ENCODE assay signal across 8 cellular contexts in the genomic region with DNA sequence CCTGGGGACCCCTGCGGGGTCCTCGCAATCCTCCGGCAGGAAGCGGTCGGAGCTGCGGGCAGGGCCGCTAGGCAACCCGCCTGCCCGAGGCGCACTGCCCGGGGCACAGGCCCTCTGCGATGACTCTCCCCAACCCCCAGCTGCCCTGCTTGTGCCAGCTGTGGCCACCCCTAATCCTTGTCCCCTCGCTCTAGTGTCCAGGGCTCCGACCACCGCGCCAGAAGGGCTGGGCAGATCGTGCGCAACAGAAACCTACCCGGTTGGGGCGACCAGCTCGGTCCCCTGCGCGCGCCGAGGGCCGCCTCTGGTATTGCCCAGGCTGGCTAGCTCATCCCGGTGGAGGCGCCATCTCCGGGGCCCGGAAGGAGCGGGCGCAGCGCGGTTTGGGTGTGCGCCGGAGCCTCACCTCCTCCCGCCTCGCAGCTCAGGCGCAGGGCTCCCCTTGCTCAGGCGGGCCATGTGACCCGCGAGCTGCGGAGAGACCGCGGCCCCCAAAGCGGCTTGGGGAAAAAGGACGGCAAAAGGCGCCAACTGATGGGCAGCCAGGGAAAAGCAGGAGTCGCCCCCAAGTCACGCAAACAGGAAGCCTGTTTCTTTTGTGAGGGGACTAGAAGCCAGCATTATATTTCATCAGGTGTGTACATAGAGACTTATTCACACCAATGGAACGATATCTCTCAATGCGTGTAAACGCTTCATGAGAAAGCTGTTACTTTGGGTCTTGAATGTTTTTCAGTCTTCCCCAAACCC. TPM values are rescaled to one million over a fixed set of nuclear protein-coding genes. Genes with fewer than 3 reads are reported as not detected.
DNase-seq lines count a peak whose midpoint lies in the region; ATAC-seq and TF ChIP-seq lines count a peak whose summit lies in the region.

No MANE protein-coding gene starts in this region.

- no peak for ATAC-seq in T-cell (replicated peaks in 1 of 4)
- no peak for ATAC-seq in PC-3

- peak overlapping the region; percentile 3 for H3K14ac ChIP-seq in neuronal stem cell (ENCODE audit: low read length)

- no CpG with 5 or more reads among the region's 53 CpGs for WGBS in neuronal stem cell (ENCODE audit: extremely low coverage in 2 of 2, insufficient read length in 2 of 2, insufficient replicate concordance in 1 of 2), 2 donors

- TF ChIP-seq CTCF in PC-3 (conservative IDR thresholded peaks at IDR 0.05; ENCODE audit: low read depth, low read length), result no peak

- H3K27ac Mint-ChIP-seq in activated naive CD8-positive, alpha-beta T cell, result no peak overlapping the region
- no peak overlapping the region for H3K27ac Mint-ChIP-seq in T-cell
- H3K27ac Mint-ChIP-seq in CD8-positive, alpha-beta memory T cell, result no peak overlapping the region

- peak overlapping the region; percentile 69 for H2BK12ac ChIP-seq in neuronal stem cell (ENCODE audit: low read length)

- no peaks in the 10 kb centered on the region for H4K20me1 ChIP-seq in PC-3 (ENCODE audit: low read length)

- peak overlapping the region; percentile 98 for H4K8ac ChIP-seq in neuronal stem cell (ENCODE audit: low read depth, low read length)

- H3K9ac ChIP-seq in neuronal stem cell (ENCODE audit: low read depth, low read length, poor library complexity) (peak overlapping the region; percentile 92), PC-3 (ENCODE audit: low read length) (no peak overlapping the region)

- no peaks in the 10 kb centered on the region for H3K9me3 Mint-ChIP-seq in activated naive CD8-positive, alpha-beta T cell (ENCODE audit: low read depth)
- peaks cover 0 to 4% (median 0%) of the 10 kb centered on the region in 3 donors for H3K9me3 Mint-ChIP-seq in T-cell
- H3K9me3 Mint-ChIP-seq in CD8-positive, alpha-beta memory T cell, result peaks cover 0 to 2% (median 0%) of the 10 kb centered on the region in 5 donors

- H3K4me2 ChIP-seq in neuronal stem cell (ENCODE audit: insufficient read depth, low read length, poor library complexity, severe bottlenecking) (peak overlapping the region; percentile 97), PC-3 (ENCODE audit: low read length) (no peak overlapping the region)

- H2BK15ac ChIP-seq in neuronal stem cell (ENCODE audit: low read length), result peak overlapping the region; percentile 25

- H2BK5ac ChIP-seq in neuronal stem cell (ENCODE audit: low read length), result no peak overlapping the region

- no peak overlapping the region for H3K4ac ChIP-seq in neuronal stem cell (ENCODE audit: low read length)

- H2AK5ac ChIP-seq in neuronal stem cell (ENCODE audit: low read depth, low read length), result no peak overlapping the region

- H3F3A ChIP-seq in PC-3 (ENCODE audit: low read length, unreplicated experiment), result no peaks in the 10 kb centered on the region

- CTCF ChIA-PET in T-cell (lab: Charles Lee) (no interaction called here), PC-3 (lab: Charles Lee) (no interaction called here)
- CTCF ChIA-PET in CD8-positive, alpha-beta memory T cell (lab: Charles Lee), result no interaction called here

- H3K27me3 Mint-ChIP-seq in activated naive CD8-positive, alpha-beta T cell, result peaks cover 43% of the 10 kb centered on the region
- peaks cover 60 to 63% of the 10 kb centered on the region in 2 donors for H3K27me3 Mint-ChIP-seq in T-cell
- H3K27me3 Mint-ChIP-seq in CD8-positive, alpha-beta memory T cell, result peaks cover 22 to 64% of the 10 kb centered on the region in 2 donors

- no peaks in the 10 kb centered on the region for H3K36me3 ChIP-seq in neuronal stem cell (replicated peaks in 1 of 2; ENCODE audit: control insufficient read depth in 2 of 2, insufficient read depth in 2 of 2, low read length in 2 of 2)
- H3K36me3 ChIP-seq in CD8-positive, alpha-beta memory T cell (ENCODE audit: insufficient read depth, low read length), result no peaks in the 10 kb centered on the region
- no peaks in the 10 kb centered on the region for H3K36me3 ChIP-seq in PC-3 (ENCODE audit: low read depth, low read length)

- H2BK120ac ChIP-seq in neuronal stem cell (ENCODE audit: low read depth, low read length), result peak overlapping the region; percentile 0

- POLR2A ChIA-PET in T-cell (lab: Charles Lee), result no interaction called here
- POLR2A ChIA-PET in CD8-positive, alpha-beta memory T cell (lab: Charles Lee), result no interaction called here
- POLR2A ChIA-PET in PC-3 (lab: Charles Lee; ENCODE audit: unreplicated experiment), result no interaction called here

- peak; percentile 93 for DNase-seq in Daoy (ENCODE audit: low read depth)
- DNase-seq in NCI-H1694 (lab: John Stamatoyannopoulos, UW), result peak; percentile 24
- peak; percentile 88 for DNase-seq in globus pallidus (ENCODE audit: low spot score)
- peak; percentile 69 for DNase-seq in neuronal stem cell (ENCODE audit: low spot score)
- no peak for DNase-seq in T-cell
- no peak for DNase-seq in CD8-positive, alpha-beta memory T cell
- no peak for DNase-seq in PC-3

- H4K91ac ChIP-seq in neuronal stem cell (ENCODE audit: low read depth, low read length, poor library complexity), result no peak overlapping the region

- H3K4me3 Mint-ChIP-seq in activated naive CD8-positive, alpha-beta T cell, result peak overlapping the region; percentile 46
- no peak overlapping the region for H3K4me3 Mint-ChIP-seq in T-cell
- peak overlapping the region in 1 of 7 donors; percentile 75 for H3K4me3 Mint-ChIP-seq in CD8-positive, alpha-beta memory T cell

- H3K4me1 ChIP-seq in neuronal stem cell (ENCODE audit: control insufficient read depth in 2 of 2, insufficient read depth in 1 of 2, low read depth in 1 of 2, low read length in 2 of 2) (peaks cover 0 to 3% of the 10 kb centered on the region in 2 donors), PC-3 (ENCODE audit: insufficient read depth, low read length) (no peaks in the 10 kb centered on the region)
- no peaks in the 10 kb centered on the region for H3K4me1 ChIP-seq in CD8-positive, alpha-beta memory T cell (ENCODE audit: insufficient read depth, low read length)

- no peaks in the 10 kb centered on the region for H3K36me3 Mint-ChIP-seq in activated naive CD8-positive, alpha-beta T cell
- H3K36me3 Mint-ChIP-seq in T-cell, result no peaks in the 10 kb centered on the region
- H3K36me3 Mint-ChIP-seq in CD8-positive, alpha-beta memory T cell, result no peaks in the 10 kb centered on the region

- BruUV-seq in PC-3 (replicated peaks; lab: Mats Ljungman, UMichigan), result no TSS peak

- peak overlapping the region; percentile 75 to 80 for H3K4me3 ChIP-seq in neuronal stem cell (ENCODE audit: low read length in 2 of 2)
- no peak overlapping the region for H3K4me3 ChIP-seq in CD8-positive, alpha-beta memory T cell (ENCODE audit: low read length)
- no peak overlapping the region for H3K4me3 ChIP-seq in PC-3 (ENCODE audit: low read length)

- peaks cover 0 to 7% (median 5%) of the 10 kb centered on the region in 3 experiments for H3K27me3 ChIP-seq in neuronal stem cell (ENCODE audit: control insufficient read depth in 3 of 3, insufficient read depth in 3 of 3, low read depth in 1 of 3, low read length in 3 of 3)
- H3K27me3 ChIP-seq in CD8-positive, alpha-beta memory T cell (ENCODE audit: insufficient read depth, low read length, poor library complexity, severe bottlenecking), result peaks cover 4% of the 10 kb centered on the region
- H3K27me3 ChIP-seq in PC-3 (ENCODE audit: low read length), result no peaks in the 10 kb centered on the region

- H3K79me2 ChIP-seq in PC-3 (ENCODE audit: low read length), result no peaks in the 10 kb centered on the region

- no peaks in the 10 kb centered on the region for H3K9me2 ChIP-seq in PC-3 (replicated peaks; ENCODE audit: low read length)

- H2AFZ ChIP-seq in neuronal stem cell (ENCODE audit: low read length) (peak overlapping the region; percentile 96), PC-3 (ENCODE audit: low read length) (no peak overlapping the region)

- H3K79me1 ChIP-seq in neuronal stem cell (ENCODE audit: low read depth, low read length), result peaks cover 4% of the 10 kb centered on the region

- H3K23ac ChIP-seq in neuronal stem cell (ENCODE audit: low read depth, low read length, poor library complexity), result peak overlapping the region; percentile 82

- H3K9me3 ChIP-seq in neuronal stem cell (replicated peaks in 1 of 2; ENCODE audit: control insufficient read depth in 2 of 2, insufficient read depth in 1 of 2, low read depth in 1 of 2, low read length in 2 of 2) (no peaks in the 10 kb centered on the region), PC-3 (ENCODE audit: low read length) (no peaks in the 10 kb centered on the region)
- H3K9me3 ChIP-seq in CD8-positive, alpha-beta memory T cell (ENCODE audit: low read length), result no peaks in the 10 kb centered on the region

- peaks cover 7% of the 10 kb centered on the region for H3K4me1 Mint-ChIP-seq in activated naive CD8-positive, alpha-beta T cell (ENCODE audit: low read depth)
- H3K4me1 Mint-ChIP-seq in T-cell, result peaks cover 0 to 8% (median 5%) of the 10 kb centered on the region in 3 donors
- peaks cover 0 to 9% (median 2%) of the 10 kb centered on the region in 3 donors for H3K4me1 Mint-ChIP-seq in CD8-positive, alpha-beta memory T cell

- intact Hi-C loops in PC-3 (cut with micrococcal nuclease), result no loop called here

- H3K18ac ChIP-seq in neuronal stem cell (ENCODE audit: low read length), result peak overlapping the region; percentile 93

- no peak overlapping the region for H3K27ac ChIP-seq in neuronal stem cell (replicated peaks; ENCODE audit: low read length)
- no peak overlapping the region for H3K27ac ChIP-seq in CD8-positive, alpha-beta memory T cell (ENCODE audit: low read depth, low read length)
- no peak overlapping the region for H3K27ac ChIP-seq in PC-3 (ENCODE audit: low read length)

RNA-seq across cellular contexts. Expression of a gene that starts 46.8 kb away (rescaled TPM):
- total RNA-seq in Daoy (2014; rRNA removed; shearing (Covaris generic)), result 57.2 and 65.3 TPM in 2 replicates
- polyA plus RNA-seq in neuronal stem cell (2013, experiment 1 of 2), result 32.0 TPM
- polyA plus RNA-seq in neuronal stem cell (2013, experiment 2 of 2), result 31.1 TPM
- total RNA-seq in T-cell (10 to 100 TPM; 36.8 to 53.4 (median 42.5) TPM), PC-3 (2014; rRNA removed) (12.1 and 14.7 TPM in 2 replicates)
- 10 to 100 TPM; 46.8 to 53.5 TPM for total RNA-seq in CD8-positive, alpha-beta memory T cell
- 42.5 TPM for polyA plus RNA-seq in CD8-positive, alpha-beta memory T cell

RNA-seq across cellular contexts. Expression of a gene that starts 51.3 kb away (rescaled TPM):
- total RNA-seq in Daoy (2014; rRNA removed; shearing (Covaris generic)), result 1.4 TPM in 1 of 2 replicates, not detected in the other
- not detected for polyA plus RNA-seq in neuronal stem cell (2013, experiment 1 of 2)
- polyA plus RNA-seq in neuronal stem cell (2013, experiment 2 of 2), result not detected
- total RNA-seq in T-cell, result 1 to 10 TPM in 3 of 5 donors, not detected in 2; 1.3 to 2.1 (median 1.6) TPM
- total RNA-seq in CD8-positive, alpha-beta memory T cell, result not detected
- not detected for polyA plus RNA-seq in CD8-positive, alpha-beta memory T cell
- not detected in 2 replicates for total RNA-seq in PC-3 (2014; rRNA removed)

Comparison
In these comparisons a context has a peak if more than half of its experiments do, and no peak if none do; other contexts are left out.
1. DNase-seq: peak in Daoy (single experiment), NCI-H1694 (single experiment), globus pallidus (single experiment) and neuronal stem cell (single experiment); none in T-cell (0 of 34), CD8-positive, alpha-beta memory T cell (0 of 5) and PC-3 (single experiment).
2. H3K4me3 ChIP-seq: peak in neuronal stem cell (2 of 2); none in CD8-positive, alpha-beta memory T cell (single experiment) and PC-3 (single experiment).